Comparison of ENCODE assay signal across 1 cellular context in the genomic region with DNA sequence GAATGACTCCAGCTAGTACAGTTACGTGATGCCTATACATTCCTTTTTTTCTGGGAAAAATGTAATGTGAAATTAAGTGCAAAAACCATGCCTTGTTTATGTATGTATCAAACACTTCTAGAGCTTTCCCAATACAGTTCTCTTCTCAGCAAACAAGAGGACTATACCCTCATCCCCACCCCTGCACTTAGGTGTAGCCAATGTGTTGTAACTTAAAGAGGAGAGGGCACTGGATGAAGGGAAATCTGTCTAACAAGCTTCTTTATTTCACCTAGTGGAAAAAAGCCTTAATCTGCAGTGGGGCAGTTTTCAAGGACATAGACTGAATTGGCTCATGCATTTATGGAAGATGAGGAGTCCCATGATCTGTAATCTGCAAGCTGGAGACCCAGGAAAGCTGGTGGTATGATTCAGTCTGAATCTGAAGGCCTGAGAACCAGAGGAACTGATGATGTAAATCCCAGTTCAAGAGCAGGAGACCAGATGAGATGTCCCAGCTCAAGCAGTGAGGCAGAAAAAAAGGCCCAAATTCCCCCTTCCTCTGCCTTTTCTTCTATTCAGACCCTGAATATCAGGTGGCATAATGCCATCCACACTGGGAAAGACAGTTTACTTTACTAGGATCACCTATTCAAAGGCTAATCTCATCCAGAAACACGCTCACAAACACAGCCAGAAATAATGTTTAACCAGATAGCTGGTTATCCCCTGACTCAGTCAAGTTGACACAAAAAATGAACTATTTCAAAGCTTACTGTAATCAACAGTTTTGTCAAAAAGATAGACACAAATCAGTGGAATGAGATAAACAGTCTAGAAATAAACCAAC.
TF ChIP-seq lines count a peak whose summit lies in the region.

No MANE protein-coding gene starts in this region.

TF ChIP-seq in HepG2, 621 proteins besides CTCF, POLR2A, EP300 and RAD21 (continued from another document):
- peak; percentile 36; the same call in 1 of the 2 replicates for TF ChIP-seq TBX3 (IDR thresholded peaks at IDR 0.05; ENCODE audit: borderline replicate concordance)
- no peak for TF ChIP-seq TGIF2 (CRISPR knock-in tag; IDR thresholded peaks at IDR 0.05)
- no peak for TF ChIP-seq HES4 (CRISPR knock-in tag; IDR thresholded peaks at IDR 0.05; ENCODE audit: borderline replicate concordance)
- TF ChIP-seq, protein P1, sequence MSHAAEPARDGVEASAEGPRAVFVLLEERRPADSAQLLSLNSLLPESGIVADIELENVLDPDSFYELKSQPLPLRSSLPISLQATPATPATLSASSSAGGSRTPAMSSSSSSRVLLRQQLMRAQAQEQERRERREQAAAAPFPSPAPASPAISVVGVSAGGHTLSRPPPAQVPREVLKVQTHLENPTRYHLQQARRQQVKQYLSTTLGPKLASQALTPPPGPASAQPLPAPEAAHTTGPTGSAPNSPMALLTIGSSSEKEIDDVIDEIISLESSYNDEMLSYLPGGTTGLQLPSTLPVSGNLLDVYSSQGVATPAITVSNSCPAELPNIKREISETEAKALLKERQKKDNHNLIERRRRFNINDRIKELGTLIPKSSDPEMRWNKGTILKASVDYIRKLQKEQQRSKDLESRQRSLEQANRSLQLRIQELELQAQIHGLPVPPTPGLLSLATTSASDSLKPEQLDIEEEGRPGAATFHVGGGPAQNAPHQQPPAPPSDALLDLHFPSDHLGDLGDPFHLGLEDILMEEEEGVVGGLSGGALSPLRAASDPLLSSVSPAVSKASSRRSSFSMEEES (CRISPR knock-in tag; IDR thresholded peaks at IDR 0.05) = peak; percentile 61; the same call in 1 of the 2 replicates
- TF ChIP-seq ZNF333 (CRISPR knock-in tag; IDR thresholded peaks at IDR 0.05; ENCODE audit: borderline replicate concordance) = no peak
- TF ChIP-seq TSC22D2 (CRISPR knock-in tag; IDR thresholded peaks at IDR 0.05; ENCODE audit: borderline replicate concordance) = no peak
- TF ChIP-seq FOSL1 (CRISPR knock-in tag; IDR thresholded peaks at IDR 0.05; ENCODE audit: borderline replicate concordance) = peak; percentile 67; the same call in 1 of the 2 replicates
- peak; percentile 48; the same call in 1 of the 2 replicates for TF ChIP-seq POGZ (CRISPR knock-in tag; IDR thresholded peaks at IDR 0.05)
- no peak for TF ChIP-seq LCORL (IDR thresholded peaks at IDR 0.05)
- peak; percentile 55; the same call in 1 of the 2 replicates for TF ChIP-seq LCORL (CRISPR knock-in tag; IDR thresholded peaks at IDR 0.05)
- peak; percentile 87; the same call in 1 of the 2 replicates for TF ChIP-seq HMG20A (CRISPR knock-in tag; IDR thresholded peaks at IDR 0.05; ENCODE audit: borderline replicate concordance)
- peak; percentile 84; the same call in 1 of the 2 replicates for TF ChIP-seq ISL2 (CRISPR knock-in tag; IDR thresholded peaks at IDR 0.05)
- 0 out of 2 replicates have a peak, but pooled peaks have one; percentile 49 for TF ChIP-seq ZNF747 (CRISPR knock-in tag; IDR thresholded peaks at IDR 0.05; ENCODE audit: borderline replicate concordance)
- no peak for TF ChIP-seq FIP1L1 (IDR thresholded peaks at IDR 0.05; ENCODE audit: borderline replicate concordance, insufficient read depth, low read depth, low read length)
- TF ChIP-seq ZNF263 (CRISPR knock-in tag; IDR thresholded peaks at IDR 0.05) = peak; percentile 43; the same call in 1 of the 2 replicates
- TF ChIP-seq DPF2 (CRISPR knock-in tag; IDR thresholded peaks at IDR 0.05; ENCODE audit: borderline replicate concordance, low read depth) = 0 out of 2 replicates have a peak, but pooled peaks have one; percentile 51
- TF ChIP-seq ZSCAN21 (CRISPR knock-in tag; IDR thresholded peaks at IDR 0.05; ENCODE audit: borderline replicate concordance) = no peak
- TF ChIP-seq ZSCAN25 (CRISPR knock-in tag; IDR thresholded peaks at IDR 0.05) = peak; percentile 85; the same call in 1 of the 2 replicates
- peak; percentile 59; the same call in 1 of the 2 replicates for TF ChIP-seq ZNF331 (CRISPR knock-in tag; IDR thresholded peaks at IDR 0.05)
- TF ChIP-seq MEF2D (CRISPR knock-in tag; IDR thresholded peaks at IDR 0.05) = peak; percentile 74; the same call in 1 of the 2 replicates
- TF ChIP-seq ZNF792 (CRISPR knock-in tag; IDR thresholded peaks at IDR 0.05) = no peak; the same call in 1 of the 2 replicates
- peak; percentile 83 for TF ChIP-seq SAP130 (CRISPR knock-in tag; IDR thresholded peaks at IDR 0.05; ENCODE audit: low read depth)
